24 cellular contexts compared by ENCODE assay signal in genomic region chr7:130147710-130148325, GRCh38. TPM values are rescaled to one million over a fixed set of nuclear protein-coding genes. Genes with fewer than 3 reads are reported as not detected.
DNase-seq lines count a peak whose midpoint lies in the region; ATAC-seq, FAIRE-seq and TF ChIP-seq lines count a peak whose summit lies in the region.
"Had no signal": no experiment of that assay in that cellular context is flagged by ENCODE, and none has a peak within 500 bp of the region (broad histone marks: within the 10 kb centered on the region; RNA-seq: fewer than 3 reads in every experiment).

No MANE protein-coding gene starts in this region.

- peaks cover 5% of the 10 kb centered on the region; the same call in 1 of the 2 replicates for H3K9me3 ChIP-seq in K562 (replicated peaks; ENCODE audit: control insufficient read depth, insufficient read depth, low read depth, low read length)
- H3K9me3 ChIP-seq: MG63, SK-N-SH had no signal

- POLR2A ChIA-PET in activated CD8-positive, alpha-beta T cell treated with anti-CD3 and anti-CD28 coated beads, Interleukin-2, amount 10 ng/mL, durations not matched to agents 7 days and 5 days (lab: Charles Lee) = no interaction called here
- POLR2A ChIA-PET in activated CD8-positive, alpha-beta T cell treated with anti-CD3 and anti-CD28 coated beads for 36 hours (lab: Charles Lee) = no interaction called here
- POLR2A ChIA-PET in K562 (lab: Yijun Ruan, JAX) = no interaction called here

- no peaks in the 10 kb centered on the region for H3K79me2 ChIP-seq in K562 (ENCODE audit: control insufficient read depth, insufficient read depth, low read length)

- H3K36me3 ChIP-seq in K562 (ENCODE audit: control insufficient read depth, insufficient read depth, low read length) = no peaks in the 10 kb centered on the region; the same call in 2 of the 3 replicates
- H3K36me3 ChIP-seq: MG63 had no signal

- H3K9me1 ChIP-seq in K562 (ENCODE audit: control insufficient read depth, insufficient read depth, low read length) = no peaks in the 10 kb centered on the region

- no TSS peak for BruUV-seq in K562 (replicated peaks; lab: Mats Ljungman, UMichigan)

- CTCF ChIA-PET in activated CD8-positive, alpha-beta T cell treated with anti-CD3 and anti-CD28 coated beads, Interleukin-2, amount 10 ng/mL, durations not matched to agents 7 days and 5 days (lab: Charles Lee) = no interaction called here
- CTCF ChIA-PET in activated CD8-positive, alpha-beta T cell treated with anti-CD3 and anti-CD28 coated beads for 36 hours (lab: Charles Lee) = no interaction called here
- CTCF ChIA-PET in K562 (lab: Yijun Ruan, JAX; ENCODE audit: low intra/inter-chr PET ratio) = interaction anchor here (0.6 kb wide), 1 partner anchor 411 kb away, joined by 5 read pairs; no protein-coding TSS in a partner anchor

- no peaks in the 10 kb centered on the region; a peak in 1 of 5 replicates for H3K27me3 ChIP-seq in K562 (ENCODE audit: control insufficient read depth in 2 of 2, insufficient read depth in 2 of 2, low read length in 2 of 2)
- H3K27me3 ChIP-seq: MG63 had no signal

- WGBS in K562 (ENCODE audit: insufficient coverage, low coverage, missing lambda C conversion rate) = 90% methylated on average over 14 of the region's 14 CpGs

- H3K27ac Mint-ChIP-seq in activated CD8-positive, alpha-beta T cell treated with anti-CD3 and anti-CD28 coated beads, Interleukin-2, amount 10 ng/mL, durations not matched to agents 7 days and 5 days = no peak overlapping the region
- no peak overlapping the region for H3K27ac Mint-ChIP-seq in activated CD8-positive, alpha-beta T cell treated with anti-CD3 and anti-CD28 coated beads for 36 hours
- H3K27ac Mint-ChIP-seq in nephron progenitor cell = peak overlapping the region; percentile 13
- H3K27ac Mint-ChIP-seq: HFFc6 had no signal

- H3K9ac ChIP-seq in K562 (ENCODE audit: insufficient read depth in 1 of 2, low read depth in 2 of 2, low read length in 2 of 2) = peak overlapping the region in 1 of 2 experiments; percentile 72; a peak in 2 of 4 replicates
- H3K9ac ChIP-seq: SK-N-SH had no signal

- peak; percentile 17 for DNase-seq in activated CD8-positive, alpha-beta T cell treated with anti-CD3 and anti-CD28 coated beads, Interleukin-2, amount 10 ng/mL, durations not matched to agents 7 days and 5 days
- DNase-seq in activated CD8-positive, alpha-beta T cell treated with anti-CD3 and anti-CD28 coated beads for 36 hours = no peak
- DNase-seq in K562 (ENCODE audit: extremely low read depth in 1 of 4, low spot score in 3 of 4) = no peak
- DNase-seq in nephron progenitor cell = no peak
- no peak for DNase-seq in CD1c-positive myeloid dendritic cell (ENCODE audit: extremely low spot score)
- DNase-seq in SKM-1 treated with dmso at 0.1 percent for 144 hours (lab: John Stamatoyannopoulos, UW; ENCODE audit: unreplicated experiment) = no peak
- DNase-seq in NCI-H345 treated with DMSO at 0.1 percent for 48 hours (lab: John Stamatoyannopoulos, UW; ENCODE audit: unreplicated experiment) = no peak
- no peak for DNase-seq in SIG-M5 (lab: John Stamatoyannopoulos, UW)
- DNase-seq: 8988T; CD4-positive, alpha-beta memory T cell; HFFc6; Kasumi-1; MG63; NCI-H1048; NCI-H1436; NCI-H1930; OCI-M1; Right ventricle myocardium superior; SK-N-SH had no signal

- no peak for TF ChIP-seq EP300 in K562 (IDR thresholded peaks at IDR 0.05; ENCODE audit: low read length)

- H3K9me3 Mint-ChIP-seq in activated CD8-positive, alpha-beta T cell treated with anti-CD3 and anti-CD28 coated beads, Interleukin-2, amount 10 ng/mL, durations not matched to agents 7 days and 5 days (ENCODE audit: insufficient read depth) = no peaks in the 10 kb centered on the region
- no peaks in the 10 kb centered on the region for H3K9me3 Mint-ChIP-seq in activated CD8-positive, alpha-beta T cell treated with anti-CD3 and anti-CD28 coated beads for 36 hours
- H3K9me3 Mint-ChIP-seq in nephron progenitor cell = no peaks in the 10 kb centered on the region
- H3K9me3 Mint-ChIP-seq: CD4-positive, alpha-beta memory T cell; HFFc6 had no signal

- no peak for TF ChIP-seq CTCF in activated CD8-positive, alpha-beta T cell treated with anti-CD3 and anti-CD28 coated beads for 36 hours (IDR thresholded peaks at IDR 0.05)
- TF ChIP-seq CTCF in K562 (IDR thresholded peaks at IDR 0.05 in 2 of 3, conservative IDR thresholded peaks at IDR 0.05 in 1 of 3; ENCODE audit: insufficient read depth in 2 of 3, low read depth in 1 of 3, low read length in 3 of 3) (no peak), nephron progenitor cell (IDR thresholded peaks at IDR 0.05) (no peak)

- TF ChIP-seq POLR2A in K562 (conservative IDR thresholded peaks at IDR 0.05) = no peak

- ATAC-seq in activated CD8-positive, alpha-beta T cell treated with anti-CD3 and anti-CD28 coated beads, Interleukin-2, amount 10 ng/mL, durations not matched to agents 7 days and 5 days = no peak
- ATAC-seq in activated CD8-positive, alpha-beta T cell treated with anti-CD3 and anti-CD28 coated beads for 36 hours = no peak
- ATAC-seq in K562 = no peak

- H3K4me1 ChIP-seq in K562 (replicated peaks in 1 of 2; ENCODE audit: control insufficient read depth in 2 of 2, insufficient read depth in 2 of 2, low read length in 2 of 2) = peaks cover 18 to 56% of the 10 kb centered on the region in 2 experiments

- no peak for FAIRE-seq in K562 (lab: Jason Lieb, UNC)
- FAIRE-seq: GM12892, H1 had no signal

- H3K36me3 Mint-ChIP-seq in activated CD8-positive, alpha-beta T cell treated with anti-CD3 and anti-CD28 coated beads, Interleukin-2, amount 10 ng/mL, durations not matched to agents 7 days and 5 days (ENCODE audit: low read depth) = peaks cover 2% of the 10 kb centered on the region
- H3K36me3 Mint-ChIP-seq in activated CD8-positive, alpha-beta T cell treated with anti-CD3 and anti-CD28 coated beads for 36 hours (ENCODE audit: low read depth) = no peaks in the 10 kb centered on the region
- H3K36me3 Mint-ChIP-seq in nephron progenitor cell (ENCODE audit: low read depth) = no peaks in the 10 kb centered on the region
- H3K36me3 Mint-ChIP-seq: CD4-positive, alpha-beta memory T cell had no signal

- no peak for TF ChIP-seq RAD21 in K562 (CRISPR knock-in tag; conservative IDR thresholded peaks at IDR 0.05 in 1 of 2, IDR thresholded peaks at IDR 0.05 in 1 of 2)

- H3K27me3 Mint-ChIP-seq in activated CD8-positive, alpha-beta T cell treated with anti-CD3 and anti-CD28 coated beads, Interleukin-2, amount 10 ng/mL, durations not matched to agents 7 days and 5 days (ENCODE audit: low read depth) = peaks cover 28% of the 10 kb centered on the region
- peaks cover 5% of the 10 kb centered on the region for H3K27me3 Mint-ChIP-seq in activated CD8-positive, alpha-beta T cell treated with anti-CD3 and anti-CD28 coated beads for 36 hours
- H3K27me3 Mint-ChIP-seq in nephron progenitor cell (ENCODE audit: low read depth, poor library complexity) = no peaks in the 10 kb centered on the region

- H3K4me2 ChIP-seq in K562 (ENCODE audit: insufficient read depth, low read length) = no peak overlapping the region
- H3K4me2 ChIP-seq: SK-N-SH had no signal

- H3K4me3 ChIP-seq in K562 = no peak overlapping the region
- H3K4me3 ChIP-seq: MG63 had no signal

- no peaks in the 10 kb centered on the region for H3K4me1 Mint-ChIP-seq in activated CD8-positive, alpha-beta T cell treated with anti-CD3 and anti-CD28 coated beads, Interleukin-2, amount 10 ng/mL, durations not matched to agents 7 days and 5 days (ENCODE audit: low read depth)
- H3K4me1 Mint-ChIP-seq in activated CD8-positive, alpha-beta T cell treated with anti-CD3 and anti-CD28 coated beads for 36 hours (ENCODE audit: low read depth) = peaks cover 5% of the 10 kb centered on the region
- peaks cover 67% of the 10 kb centered on the region for H3K4me1 Mint-ChIP-seq in nephron progenitor cell

- H2AFZ ChIP-seq in K562 (ENCODE audit: low read depth, low read length) = peak overlapping the region; percentile 37; the same call in 1 of the 2 replicates

- no peaks in the 10 kb centered on the region for H4K20me1 ChIP-seq in K562 (replicated peaks; ENCODE audit: control insufficient read depth, insufficient read depth, low read length)

- in situ Hi-C loops in K562 (cut with MboI) = no loop called here

- intact Hi-C loops in activated CD8-positive, alpha-beta T cell treated with anti-CD3 and anti-CD28 coated beads for 36 hours (cut with micrococcal nuclease) = no loop called here
- intact Hi-C loops in K562 (cut with micrococcal nuclease) = no loop called here

- H3K27ac ChIP-seq in K562 (ENCODE audit: extremely low read depth, low read depth, low read length) = peak overlapping the region; percentile 42; the same call in 1 of the 3 replicates
- H3K27ac ChIP-seq: HL-60 had no signal

- H3K4me3 Mint-ChIP-seq in activated CD8-positive, alpha-beta T cell treated with anti-CD3 and anti-CD28 coated beads, Interleukin-2, amount 10 ng/mL, durations not matched to agents 7 days and 5 days = no peak overlapping the region
- no peak overlapping the region for H3K4me3 Mint-ChIP-seq in activated CD8-positive, alpha-beta T cell treated with anti-CD3 and anti-CD28 coated beads for 36 hours
- H3K4me3 Mint-ChIP-seq in nephron progenitor cell = no peak overlapping the region
- H3K4me3 Mint-ChIP-seq: CD4-positive, alpha-beta memory T cell; HFFc6 had no signal

RNA-seq across cellular contexts. Expression of gene TMEM209, which starts 57.4 kb away (rescaled TPM):
- total RNA-seq in activated CD8-positive, alpha-beta T cell treated with anti-CD3 and anti-CD28 coated beads, Interleukin-2, amount 10 ng/mL, durations not matched to agents 7 days and 5 days = 10 to 100 TPM; 40.2 to 43.4 TPM
- total RNA-seq in activated CD8-positive, alpha-beta T cell treated with anti-CD3 and anti-CD28 coated beads for 36 hours = 10 to 100 TPM; 36.1 to 45.6 TPM
- 270 and 331 TPM in 2 replicates for total RNA-seq in K562 (2011; cell fraction: chromatin; rRNA removed; ENCODE audit: low replicate concordance)
- total RNA-seq in K562 (2011; cell fraction: nucleolus; rRNA removed) = 218 and 221 TPM in 2 replicates
- total RNA-seq in K562 (2011; cell fraction: nucleoplasm; rRNA removed) = 322 and 343 TPM in 2 replicates
- 36.8 and 37.9 TPM in 2 replicates for total RNA-seq in K562 (2014; rRNA removed)
- total RNA-seq in K562 (2014; rRNA removed; fragmentation: Illumina TruSeq; extraction: Trizol) = 77.2 and 88.2 TPM in 2 replicates
- total RNA-seq in K562 (2015; rRNA removed; fragmentation: Illumina TruSeq; extraction: Trizol) = 67.3 and 75.1 TPM in 2 replicates
- total RNA-seq in K562 (2021) = 68.9 and 76.6 TPM in 2 replicates
- 116 and 182 TPM in 2 replicates for polyA plus RNA-seq in K562 (2011; rRNA removed)
- polyA plus RNA-seq in K562 (2011; cell fraction: cytosol; rRNA removed) = 94.0 and 167 TPM in 2 replicates
- polyA plus RNA-seq in K562 (2011; cell fraction: nucleus; rRNA removed) = 68.4 and 102 TPM in 2 replicates
- 42.4 and 74.7 TPM in 2 replicates for polyA plus RNA-seq in K562 (2012)
- 72.4 and 88.5 TPM in 2 replicates for polyA plus RNA-seq in K562 (2014; fragmentation: Illumina TruSeq; extraction: Trizol)
- polyA plus RNA-seq in K562 (2014; fragmentation: Nextera tagmentation; extraction: Ambion mirVana) = 10 to 100 TPM; 74.6 to 82.1 TPM
- polyA plus RNA-seq in K562 (2014; rRNA removed) = 42.7 and 48.0 TPM in 2 replicates
- 281 and 305 TPM in 2 replicates for polyA minus RNA-seq in K562 (2011; rRNA and poly(A)+ RNA removed)
- polyA minus RNA-seq in K562 (2011; cell fraction: cytosol; rRNA and poly(A)+ RNA removed) = 102 TPM in 2 replicates
- 57.1 and 129 TPM in 2 replicates for polyA minus RNA-seq in K562 (2011; cell fraction: nucleus; rRNA and poly(A)+ RNA removed)

RNA-seq across cellular contexts. Expression of gene SSMEM1, which starts 59.8 kb away (rescaled TPM):
- total RNA-seq in activated CD8-positive, alpha-beta T cell treated with anti-CD3 and anti-CD28 coated beads, Interleukin-2, amount 10 ng/mL, durations not matched to agents 7 days and 5 days = not detected
- total RNA-seq in activated CD8-positive, alpha-beta T cell treated with anti-CD3 and anti-CD28 coated beads for 36 hours = not detected
- 0.28 TPM in 1 of 2 replicates, not detected in the other for total RNA-seq in K562 (2011; cell fraction: chromatin; rRNA removed; ENCODE audit: low replicate concordance)
- 0.53 TPM in 1 of 2 replicates, not detected in the other for total RNA-seq in K562 (2011; cell fraction: nucleolus; rRNA removed)
- total RNA-seq in K562 (2011; cell fraction: nucleoplasm; rRNA removed) = not detected in 2 replicates
- not detected in 2 replicates for total RNA-seq in K562 (2014; rRNA removed)
- total RNA-seq in K562 (2014; rRNA removed; fragmentation: Illumina TruSeq; extraction: Trizol) = 0.18 and 0.32 TPM in 2 replicates
- not detected in 2 replicates for total RNA-seq in K562 (2015; rRNA removed; fragmentation: Illumina TruSeq; extraction: Trizol)
- total RNA-seq in K562 (2021) = 0.16 TPM in 1 of 2 replicates, not detected in the other
- polyA plus RNA-seq in K562 (2011; rRNA removed) = 0.12 and 0.13 TPM in 2 replicates
- polyA plus RNA-seq in K562 (2011; cell fraction: cytosol; rRNA removed) = not detected in 2 replicates
- not detected in 2 replicates for polyA plus RNA-seq in K562 (2011; cell fraction: nucleus; rRNA removed)
- polyA plus RNA-seq in K562 (2012) = 0.08 and 0.09 TPM in 2 replicates
- polyA plus RNA-seq in K562 (2014; fragmentation: Illumina TruSeq; extraction: Trizol) = 0.25 TPM in 1 of 2 replicates, not detected in the other
- polyA plus RNA-seq in K562 (2014; fragmentation: Nextera tagmentation; extraction: Ambion mirVana) = under 1 TPM; 0.10 to 0.28 TPM
- polyA plus RNA-seq in K562 (2014; rRNA removed) = not detected in 2 replicates
- polyA minus RNA-seq in K562 (2011; rRNA and poly(A)+ RNA removed) = 0.21 TPM in 1 of 2 replicates, not detected in the other
- polyA minus RNA-seq in K562 (2011; cell fraction: cytosol; rRNA and poly(A)+ RNA removed) = not detected in 2 replicates
- polyA minus RNA-seq in K562 (2011; cell fraction: nucleus; rRNA and poly(A)+ RNA removed) = not detected in 2 replicates
- total RNA-seq: CD4-positive, alpha-beta memory T cell; H1; HFFc6; HT1080; Right ventricle myocardium superior had no signal
- polyA plus RNA-seq: AG04450; CD4-positive, alpha-beta memory T cell; H1; SK-N-SH had no signal
